10 cellular contexts compared by ENCODE assay signal in genomic region chr20:63833776-63834544, GRCh38. TPM values are rescaled to one million over a fixed set of nuclear protein-coding genes. Genes with fewer than 3 reads are reported as not detected.
DNase-seq lines count a peak whose midpoint lies in the region; ATAC-seq and TF ChIP-seq lines count a peak whose summit lies in the region.
"Had no signal": no experiment of that assay in that cellular context is flagged by ENCODE, and none has a peak within 500 bp of the region (broad histone marks: within the 10 kb centered on the region; RNA-seq: fewer than 3 reads in every experiment).

No MANE protein-coding gene starts in this region.

- H3K4me3 Mint-ChIP-seq in effector memory CD8-positive, alpha-beta T cell, result peak overlapping the region; percentile 35 to 58
- peak overlapping the region; percentile 59 for H3K4me3 Mint-ChIP-seq in neural crest cell

- H2AK9ac ChIP-seq in IMR-90 (replicated peaks; ENCODE audit: low read depth, low read length, poor library complexity), result peak overlapping the region; percentile 98

- H3K27me3 ChIP-seq in BLaER1 treated with 17β-estradiol and CSF1 and Interleukin-3, amounts not matched to agents 10 nM and 100 nM, result peaks cover 41 to 68% (median 64%) of the 10 kb centered on the region in 11 experiments
- no peaks in the 10 kb centered on the region for H3K27me3 ChIP-seq in IMR-90 (ENCODE audit: control insufficient read depth, insufficient read depth, low read length)
- H3K27me3 ChIP-seq: adrenal gland had no signal

- DNase-seq in IMR-90 (peak; percentile 92), neural crest cell (ENCODE audit: low read depth, low spot score) (no peak), cerebellum (ENCODE audit: low spot score) (no peak), Ammon's horn (ENCODE audit: low spot score) (no peak)
- DNase-seq in effector memory CD8-positive, alpha-beta T cell, result no peak

- H2BK15ac ChIP-seq in IMR-90 (ENCODE audit: low read depth, low read length), result peak overlapping the region; percentile 76

- H3K27ac ChIP-seq in BLaER1 treated with 17β-estradiol and CSF1 and Interleukin-3, amounts not matched to agents 10 nM and 100 nM, result no peak overlapping the region
- H3K27ac ChIP-seq in IMR-90 (ENCODE audit: insufficient read depth, low read length), result peak overlapping the region; percentile 87

- H3K4me3 ChIP-seq in BLaER1 treated with 17β-estradiol and CSF1 and Interleukin-3, amounts not matched to agents 10 nM and 100 nM, result no peak overlapping the region
- no peak overlapping the region for H3K4me3 ChIP-seq in IMR-90 (ENCODE audit: insufficient read depth, low read depth, low read length)
- H3K4me3 ChIP-seq: adrenal gland had no signal

- H2AFZ ChIP-seq in IMR-90 (replicated peaks; ENCODE audit: low read length, poor library complexity), result peak overlapping the region; percentile 87

- peak overlapping the region in 1 of 11 experiments; percentile 29; a peak in 1 of 22 replicates for H3K9ac ChIP-seq in BLaER1 treated with 17β-estradiol and CSF1 and Interleukin-3, amounts not matched to agents 10 nM and 100 nM
- H3K9ac ChIP-seq in IMR-90 (ENCODE audit: low read depth, low read length), result no peak overlapping the region

- H3K14ac ChIP-seq in IMR-90 (replicated peaks; ENCODE audit: low read depth, low read length), result peak overlapping the region; percentile 90

- H2BK20ac ChIP-seq in IMR-90 (ENCODE audit: low read depth, low read length), result peak overlapping the region; percentile 84

- in situ Hi-C loops in IMR-90 (cut with MboI; ENCODE audit: low sequenced_read_pairs), result no loop called here

- ATAC-seq in IMR-90 (ENCODE audit: low read depth) (peak; percentile 10), GM18861 (IDR thresholded peaks at IDR 0.05; ENCODE audit: unreplicated experiment) (no peak), GM19467 (IDR thresholded peaks at IDR 0.05; ENCODE audit: unreplicated experiment) (no peak)
- no peak for ATAC-seq in effector memory CD8-positive, alpha-beta T cell (replicated peaks)

- H2BK5ac ChIP-seq in IMR-90 (ENCODE audit: low read depth, low read length, poor library complexity, severe bottlenecking), result peak overlapping the region; percentile 87

- peak overlapping the region; percentile 92 for H2BK120ac ChIP-seq in IMR-90 (ENCODE audit: low read depth, low read length)

- no peaks in the 10 kb centered on the region for H3K9me3 ChIP-seq in BLaER1 treated with 17β-estradiol and CSF1 and Interleukin-3, amounts not matched to agents 10 nM and 100 nM (replicated peaks in 1 of 11)
- no peaks in the 10 kb centered on the region for H3K9me3 ChIP-seq in IMR-90 (ENCODE audit: control insufficient read depth, insufficient read depth, low read length)
- H3K9me3 ChIP-seq: adrenal gland had no signal

- no TSS peak for BruUV-seq in IMR-90 (replicated peaks; lab: Mats Ljungman, UMichigan)

- TF ChIP-seq RAD21 in IMR-90 (IDR thresholded peaks at IDR 0.05; ENCODE audit: low read length), result no peak

- H3K9me1 ChIP-seq in IMR-90 (ENCODE audit: insufficient read depth, low read length), result peaks cover 19% of the 10 kb centered on the region

- H3K79me1 ChIP-seq in IMR-90 (ENCODE audit: low read depth in 1 of 2, low read length in 2 of 2), result peaks cover 10 to 26% of the 10 kb centered on the region in 2 experiments

- intact Hi-C loops in IMR-90 (cut with micrococcal nuclease), result no loop called here

- 0 out of 2 replicates have a peak overlapping the region, but pooled peaks have one; percentile 11 for H3K56ac ChIP-seq in IMR-90 (ENCODE audit: extremely low read depth, insufficient read depth, low read length)

- H3K27me3 Mint-ChIP-seq in effector memory CD8-positive, alpha-beta T cell, result peaks cover 14 to 28% of the 10 kb centered on the region in 2 donors
- peaks cover 12% of the 10 kb centered on the region for H3K27me3 Mint-ChIP-seq in neural crest cell (ENCODE audit: low read depth)

- H3K4me2 ChIP-seq in BLaER1 treated with 17β-estradiol and CSF1 and Interleukin-3, amounts not matched to agents 10 nM and 100 nM, result peak overlapping the region; percentile 45 to 75 (median 57); a peak in 21 of 22 replicates
- peak overlapping the region; percentile 18; the same call in 1 of the 2 replicates for H3K4me2 ChIP-seq in IMR-90 (ENCODE audit: low read depth, low read length)

- H3K18ac ChIP-seq in IMR-90 (ENCODE audit: low read depth, low read length), result peak overlapping the region; percentile 71

- H3K23ac ChIP-seq in IMR-90 (ENCODE audit: low read depth, low read length), result peak overlapping the region; percentile 33

- peak overlapping the region; percentile 95 for H4K5ac ChIP-seq in IMR-90 (ENCODE audit: low read depth, low read length)

- H4K8ac ChIP-seq in IMR-90 (ENCODE audit: low read depth in 2 of 2, low read length in 2 of 2), result peak overlapping the region; percentile 70 to 97

- TF ChIP-seq CTCF in IMR-90 (conservative IDR thresholded peaks at IDR 0.05; ENCODE audit: low read depth, low read length), result no peak
- no peak for TF ChIP-seq CTCF in neural crest cell (conservative IDR thresholded peaks at IDR 0.05)

- dilution Hi-C loops in IMR-90 (cut with HindIII; ENCODE audit: low sequenced_read_pairs, unreplicated experiment), result no loop called here

- POLR2A ChIA-PET in IMR-90 (lab: Charles Lee; ENCODE audit: unreplicated experiment), result interaction anchor here (0.6 kb wide), 1 partner anchor 11 kb away, joined by 3 read pairs; no protein-coding TSS in a partner anchor

- H3K9me3 Mint-ChIP-seq in effector memory CD8-positive, alpha-beta T cell, result no peaks in the 10 kb centered on the region
- no peaks in the 10 kb centered on the region for H3K9me3 Mint-ChIP-seq in neural crest cell

- peaks cover 0 to 47% (median 27%) of the 10 kb centered on the region in 11 experiments; a peak in 18 of 22 replicates for H4K20me1 ChIP-seq in BLaER1 treated with 17β-estradiol and CSF1 and Interleukin-3, amounts not matched to agents 10 nM and 100 nM
- H4K20me1 ChIP-seq in IMR-90 (ENCODE audit: insufficient read depth, low read length), result peaks cover 12% of the 10 kb centered on the region; the same call in 1 of the 2 replicates

- peaks cover 3% of the 10 kb centered on the region for H3K36me3 Mint-ChIP-seq in effector memory CD8-positive, alpha-beta T cell (ENCODE audit: insufficient read depth)
- no peaks in the 10 kb centered on the region for H3K36me3 Mint-ChIP-seq in neural crest cell (ENCODE audit: low read depth)

- H3K4me1 ChIP-seq in BLaER1 treated with 17β-estradiol and CSF1 and Interleukin-3, amounts not matched to agents 10 nM and 100 nM, result peaks cover 54 to 70% (median 66%) of the 10 kb centered on the region in 10 experiments
- H3K4me1 ChIP-seq in IMR-90 (ENCODE audit: control insufficient read depth, insufficient read depth, low read length), result peaks cover 33% of the 10 kb centered on the region

- H3K36me3 ChIP-seq in BLaER1 treated with 17β-estradiol and CSF1 and Interleukin-3, amounts not matched to agents 10 nM and 100 nM, result no peaks in the 10 kb centered on the region
- no peaks in the 10 kb centered on the region for H3K36me3 ChIP-seq in IMR-90 (ENCODE audit: control insufficient read depth, insufficient read depth, low read length)
- H3K36me3 ChIP-seq: adrenal gland had no signal

- no peak for TF ChIP-seq POLR2A in IMR-90 (IDR thresholded peaks at IDR 0.05; ENCODE audit: low read depth, low read length)

- peak overlapping the region in 1 of 2 donors; percentile 76 for H3K27ac Mint-ChIP-seq in effector memory CD8-positive, alpha-beta T cell
- no peak overlapping the region for H3K27ac Mint-ChIP-seq in neural crest cell (ENCODE audit: unreplicated experiment)

- WGBS in IMR-90 (ENCODE audit: extremely low coverage in 2 of 2, insufficient read length in 1 of 2), 2 experiments, result 52% methylated on average over 10 of the region's 21 CpGs; no CpG with 5 or more reads in 1 of the 2 experiments

- H3K4ac ChIP-seq in IMR-90 (ENCODE audit: low read depth, low read length), result peak overlapping the region; percentile 97

- CTCF ChIA-PET in IMR-90 (lab: Yijun Ruan, JAX), result interaction anchor here (0.7 kb wide), 1 partner anchor 48 kb away, joined by 3 read pairs; no protein-coding TSS in a partner anchor

- H2AK5ac ChIP-seq in IMR-90 (ENCODE audit: low read depth, low read length), result peak overlapping the region; percentile 99

- H4K91ac ChIP-seq in IMR-90 (ENCODE audit: insufficient read depth, low read depth, low read length), result peak overlapping the region; percentile 98

- H3K4me1 Mint-ChIP-seq in effector memory CD8-positive, alpha-beta T cell (ENCODE audit: low read depth in 2 of 2), result peaks cover 8 to 13% of the 10 kb centered on the region in 2 donors
- H3K4me1 Mint-ChIP-seq in neural crest cell, result peaks cover 22% of the 10 kb centered on the region

TF ChIP-seq in IMR-90, 13 proteins besides CTCF, POLR2A, EP300 and RAD21 (continues in another document):
- TF ChIP-seq SMC3 (IDR thresholded peaks at IDR 0.05; ENCODE audit: low read depth, low read length) (no peak), BHLHE40 (IDR thresholded peaks at IDR 0.05; ENCODE audit: low read depth, low read length) (peak; percentile 26; the same call in 1 of the 2 replicates), MAZ (IDR thresholded peaks at IDR 0.05; ENCODE audit: borderline replicate concordance, low read depth, low read length) (no peak), MXI1 (IDR thresholded peaks at IDR 0.05; ENCODE audit: borderline replicate concordance, low read depth, low read length) (peak; percentile 98), CEBPB (IDR thresholded peaks at IDR 0.05; ENCODE audit: low read depth, low read length) (no peak), NFE2L2 (IDR thresholded peaks at IDR 0.05; ENCODE audit: low read depth, low read length) (no peak), CHD1 (IDR thresholded peaks at IDR 0.05; ENCODE audit: low read depth, low read length) (no peak), FOS (IDR thresholded peaks at IDR 0.05; ENCODE audit: low read depth, low read length) (peak; percentile 46; the same call in 1 of the 2 replicates), MAFK (IDR thresholded peaks at IDR 0.05; ENCODE audit: low read depth, low read length) (no peak)

RNA-seq across cellular contexts. Expression of gene ZBTB46, which starts 2.9 kb away (rescaled TPM):
- total RNA-seq in IMR-90 (2012; rRNA removed) (14.9 and 15.3 TPM in 2 replicates), neural crest cell (23.7 and 23.8 TPM in 2 replicates), cerebellum (20.3 TPM)
- 4.2 and 4.3 TPM in 2 replicates for polyA plus RNA-seq in IMR-90 (2012; rRNA removed)
- 2.4 and 4.8 TPM in 2 replicates for polyA plus RNA-seq in IMR-90 (2012; cell fraction: cytosol; rRNA removed)
- polyA plus RNA-seq in IMR-90 (2012; cell fraction: nucleus; rRNA removed; ENCODE audit: low replicate concordance), result 10.3 and 18.2 TPM in 2 replicates

RNA-seq across cellular contexts. Expression of gene ABHD16B, which starts 27.3 kb away (rescaled TPM):
- total RNA-seq in IMR-90 (2012; rRNA removed) (not detected in 2 replicates), neural crest cell (not detected in 2 replicates), cerebellum (not detected)
- polyA plus RNA-seq in IMR-90 (2012; rRNA removed), result 0.05 TPM in 1 of 2 replicates, not detected in the other
- polyA plus RNA-seq in IMR-90 (2012; cell fraction: cytosol; rRNA removed), result not detected in 2 replicates
- polyA plus RNA-seq in IMR-90 (2012; cell fraction: nucleus; rRNA removed; ENCODE audit: low replicate concordance), result not detected in 2 replicates
- total RNA-seq: adrenal gland, mucosa of gallbladder had no signal

RNA-seq across cellular contexts. Expression of gene TPD52L2, which starts 31.1 kb away (rescaled TPM):
- total RNA-seq in IMR-90 (2012; rRNA removed), result 113 and 119 TPM in 2 replicates
- 189 and 191 TPM in 2 replicates for polyA plus RNA-seq in IMR-90 (2012; rRNA removed)
- polyA plus RNA-seq in IMR-90 (2012; cell fraction: cytosol; rRNA removed), result 217 and 218 TPM in 2 replicates
- polyA plus RNA-seq in IMR-90 (2012; cell fraction: nucleus; rRNA removed; ENCODE audit: low replicate concordance), result 189 and 198 TPM in 2 replicates
- 57.4 and 58.2 TPM in 2 replicates for total RNA-seq in neural crest cell
- total RNA-seq in cerebellum, result 33.1 TPM
